ENCODE assay signal across 25 cellular contexts in the genomic region with DNA sequence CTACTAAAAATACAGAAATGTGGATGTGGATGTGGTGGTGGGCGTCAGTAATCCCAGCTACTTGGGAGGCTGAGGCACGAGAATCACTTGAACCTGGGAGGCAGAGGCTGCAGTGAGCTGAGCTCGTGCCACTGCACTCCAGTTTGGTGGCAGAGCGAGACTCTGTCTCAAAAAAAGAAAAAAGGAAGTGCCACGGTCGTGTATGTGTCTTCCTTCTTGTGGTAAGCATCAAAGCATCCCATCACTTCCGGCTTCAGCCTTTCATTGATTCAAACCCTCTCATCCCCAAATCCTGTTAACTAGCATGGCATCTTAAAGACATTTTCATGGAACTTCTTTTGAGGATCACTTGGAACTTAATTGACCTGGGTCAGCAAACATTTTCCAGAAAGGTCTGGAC.
DNase-seq lines count a peak whose midpoint lies in the region; ATAC-seq and TF ChIP-seq lines count a peak whose summit lies in the region.
"Had no signal": no experiment of that assay in that cellular context is flagged by ENCODE, and none has a peak within 500 bp of the region (broad histone marks: within the 10 kb centered on the region; RNA-seq: fewer than 3 reads in every experiment).

No MANE protein-coding gene starts in this region.

- no peak for DNase-seq in activated naive CD8-positive, alpha-beta T cell treated with anti-CD3 and anti-CD28 coated beads, Interleukin-2, amount 50 U/mL, for 24 hours
- peak; percentile 0 to 7 for DNase-seq in Kasumi-1 (lab: John Stamatoyannopoulos, UW)
- no peak for DNase-seq in T-helper 17 cell
- no peak for DNase-seq in glutamatergic neuron
- DNase-seq in activated effector memory CD4-positive, alpha-beta T cell treated with Interleukin-2 at 50 U/mL for 16 hours, result no peak
- DNase-seq in DMS153 (lab: John Stamatoyannopoulos, UW), result no peak
- DNase-seq in mesenchymal stem cell, result no peak
- DNase-seq: activated CD8-positive, alpha-beta memory T cell treated with anti-CD3 and anti-CD28 coated beads for 24 hours; DMS53; effector CD8-positive, alpha-beta T cell; erythroblast; GDM1; KG1; left cardiac atrium; mesendoderm; NCI-H1092; NCI-H187; NCI-H526 treated with DMSO at 0.1 percent for 48 hours; SK-N-SH; stimulated activated CD4-positive, alpha-beta T cell treated with anti-CD3 and anti-CD28 coated beads, Interleukin-15, amount 100 ng/mL, for 24 hours had no signal

- H4K91ac ChIP-seq in mesenchymal stem cell (ENCODE audit: low read length), result no peak overlapping the region

- H3K23ac ChIP-seq in mesenchymal stem cell (ENCODE audit: low read length in 2 of 2), result no peak overlapping the region

- no peak overlapping the region for H3K4ac ChIP-seq in mesenchymal stem cell (ENCODE audit: low read depth in 1 of 2, low read length in 2 of 2)

- WGBS in mesenchymal stem cell, result 86% methylated on average over 7 of the region's 7 CpGs

- H3K18ac ChIP-seq in mesenchymal stem cell (ENCODE audit: low read depth in 1 of 2, low read length in 2 of 2), result no peak overlapping the region

- no peaks in the 10 kb centered on the region for H3K9me3 Mint-ChIP-seq in activated naive CD8-positive, alpha-beta T cell (ENCODE audit: low read depth)
- no peaks in the 10 kb centered on the region for H3K9me3 Mint-ChIP-seq in activated naive CD8-positive, alpha-beta T cell treated with anti-CD3 and anti-CD28 coated beads, Interleukin-2, amount 50 U/mL, for 24 hours
- peaks cover 16% of the 10 kb centered on the region for H3K9me3 Mint-ChIP-seq in glutamatergic neuron (ENCODE audit: unreplicated experiment)

- ATAC-seq in activated naive CD8-positive, alpha-beta T cell treated with anti-CD3 and anti-CD28 coated beads, Interleukin-2, amount 50 U/mL, for 24 hours, result no peak
- ATAC-seq in T-helper 17 cell, result no peak
- ATAC-seq: GM23338, left cardiac atrium had no signal

- H3K4me1 ChIP-seq in mesenchymal stem cell (ENCODE audit: control insufficient read depth, insufficient read depth, low read depth, low read length), result no peaks in the 10 kb centered on the region
- H3K4me1 ChIP-seq: prostate gland had no signal

- no peak overlapping the region for H3K27ac ChIP-seq in mesenchymal stem cell (ENCODE audit: low read length, poor library complexity, severe bottlenecking)
- H3K27ac ChIP-seq: prostate gland, RWPE1 had no signal

- peak overlapping the region; percentile 31 for H3K27ac Mint-ChIP-seq in activated naive CD8-positive, alpha-beta T cell
- no peak overlapping the region for H3K27ac Mint-ChIP-seq in activated naive CD8-positive, alpha-beta T cell treated with anti-CD3 and anti-CD28 coated beads, Interleukin-2, amount 50 U/mL, for 24 hours
- peak overlapping the region; percentile 22 for H3K27ac Mint-ChIP-seq in T-helper 17 cell
- H3K27ac Mint-ChIP-seq in glutamatergic neuron (ENCODE audit: unreplicated experiment), result peak overlapping the region; percentile 52
- H3K27ac Mint-ChIP-seq: GM23338, type B pancreatic cell had no signal

- H2BK5ac ChIP-seq in mesenchymal stem cell (ENCODE audit: low read depth, low read length, poor library complexity, severe bottlenecking), result no peak overlapping the region

- no peak overlapping the region for H2BK12ac ChIP-seq in mesenchymal stem cell (ENCODE audit: low read length in 2 of 2)

- TF ChIP-seq CTCF in glutamatergic neuron (IDR thresholded peaks at IDR 0.05; ENCODE audit: partially characterized antibody, unreplicated experiment), result no peak

- H3K9ac ChIP-seq in mesenchymal stem cell (ENCODE audit: low read length), result no peak overlapping the region
- H3K9ac ChIP-seq: SK-N-SH had no signal

- peaks cover 19% of the 10 kb centered on the region for H3K4me1 Mint-ChIP-seq in activated naive CD8-positive, alpha-beta T cell (ENCODE audit: low read depth)
- H3K4me1 Mint-ChIP-seq in activated naive CD8-positive, alpha-beta T cell treated with anti-CD3 and anti-CD28 coated beads, Interleukin-2, amount 50 U/mL, for 24 hours, result peaks cover 27% of the 10 kb centered on the region
- peaks cover 19% of the 10 kb centered on the region for H3K4me1 Mint-ChIP-seq in T-helper 17 cell
- H3K4me1 Mint-ChIP-seq in glutamatergic neuron (ENCODE audit: low read depth, unreplicated experiment), result peaks cover 58% of the 10 kb centered on the region

- H2AK5ac ChIP-seq in mesenchymal stem cell (ENCODE audit: low read length, severe bottlenecking), result no peak overlapping the region

- H3K4me3 Mint-ChIP-seq in activated naive CD8-positive, alpha-beta T cell, result peak overlapping the region; percentile 22
- no peak overlapping the region for H3K4me3 Mint-ChIP-seq in activated naive CD8-positive, alpha-beta T cell treated with anti-CD3 and anti-CD28 coated beads, Interleukin-2, amount 50 U/mL, for 24 hours
- H3K4me3 Mint-ChIP-seq in T-helper 17 cell, result no peak overlapping the region
- H3K4me3 Mint-ChIP-seq in glutamatergic neuron (ENCODE audit: unreplicated experiment), result no peak overlapping the region
- H3K4me3 Mint-ChIP-seq: GM23338, type B pancreatic cell had no signal

- H3K4me3 ChIP-seq in mesenchymal stem cell (ENCODE audit: insufficient read depth in 1 of 2, low read depth in 1 of 2, low read length in 2 of 2), result no peak overlapping the region
- H3K4me3 ChIP-seq: GM23338, prostate gland had no signal

- no peak overlapping the region for H2BK120ac ChIP-seq in mesenchymal stem cell (ENCODE audit: low read depth, low read length)

- H4K8ac ChIP-seq in mesenchymal stem cell (ENCODE audit: low read length), result no peak overlapping the region

- no peak overlapping the region for H3K14ac ChIP-seq in mesenchymal stem cell (ENCODE audit: low read length in 2 of 2)

- H2BK15ac ChIP-seq in mesenchymal stem cell (ENCODE audit: low read depth, poor library complexity, severe bottlenecking), result no peak overlapping the region

- no peaks in the 10 kb centered on the region for H3K9me3 ChIP-seq in T-helper 17 cell (ENCODE audit: control insufficient read depth, low read length, poor library complexity, severe bottlenecking)
- H3K9me3 ChIP-seq in mesenchymal stem cell (ENCODE audit: control insufficient read depth, low read length), result no peaks in the 10 kb centered on the region
- H3K9me3 ChIP-seq: prostate gland, SK-N-SH had no signal

- H3K4me2 ChIP-seq in mesenchymal stem cell (ENCODE audit: low read length, poor library complexity, severe bottlenecking), result no peak overlapping the region
- H3K4me2 ChIP-seq: GM23338, SK-N-SH had no signal

- H2AFZ ChIP-seq in mesenchymal stem cell (ENCODE audit: low read depth, low read length), result no peak overlapping the region
- H2AFZ ChIP-seq: GM23338 had no signal

- no peaks in the 10 kb centered on the region for H3K36me3 Mint-ChIP-seq in activated naive CD8-positive, alpha-beta T cell
- no peaks in the 10 kb centered on the region for H3K36me3 Mint-ChIP-seq in activated naive CD8-positive, alpha-beta T cell treated with anti-CD3 and anti-CD28 coated beads, Interleukin-2, amount 50 U/mL, for 24 hours (ENCODE audit: low read depth)
- H3K36me3 Mint-ChIP-seq in T-helper 17 cell (ENCODE audit: low read depth), result no peaks in the 10 kb centered on the region
- peaks cover 7% of the 10 kb centered on the region for H3K36me3 Mint-ChIP-seq in glutamatergic neuron (ENCODE audit: unreplicated experiment)
- H3K36me3 Mint-ChIP-seq: type B pancreatic cell had no signal

- H3K79me1 ChIP-seq in mesenchymal stem cell (replicated peaks; ENCODE audit: low read length, poor library complexity, severe bottlenecking), result no peaks in the 10 kb centered on the region

- H3K27me3 Mint-ChIP-seq in activated naive CD8-positive, alpha-beta T cell, result no peaks in the 10 kb centered on the region
- H3K27me3 Mint-ChIP-seq in activated naive CD8-positive, alpha-beta T cell treated with anti-CD3 and anti-CD28 coated beads, Interleukin-2, amount 50 U/mL, for 24 hours, result no peaks in the 10 kb centered on the region
- H3K27me3 Mint-ChIP-seq in T-helper 17 cell (no peaks in the 10 kb centered on the region), glutamatergic neuron (ENCODE audit: unreplicated experiment) (peaks cover 20% of the 10 kb centered on the region)
- H3K27me3 Mint-ChIP-seq: type B pancreatic cell had no signal

- no peaks in the 10 kb centered on the region for H3K27me3 ChIP-seq in mesenchymal stem cell (ENCODE audit: control insufficient read depth in 1 of 2, insufficient read depth in 1 of 2, low read length in 2 of 2)

- peaks cover 0 to 2% of the 10 kb centered on the region in 2 experiments for H3K36me3 ChIP-seq in mesenchymal stem cell (ENCODE audit: control insufficient read depth in 1 of 2, insufficient read depth in 2 of 2, low read depth in 1 of 2, low read length in 2 of 2)
- H3K36me3 ChIP-seq: prostate gland had no signal

Comparison
In these comparisons a context has a peak if more than half of its experiments do, and no peak if none do; other contexts are left out.
1. DNase-seq: peak in Kasumi-1 (2 of 2); none in activated naive CD8-positive, alpha-beta T cell treated with anti-CD3 and anti-CD28 coated beads, Interleukin-2, amount 50 U/mL, for 24 hours (single experiment), T-helper 17 cell (0 of 3), glutamatergic neuron (single experiment), activated effector memory CD4-positive, alpha-beta T cell treated with Interleukin-2 at 50 U/mL for 16 hours (single experiment), DMS153 (single experiment) and mesenchymal stem cell (single experiment).